Comparison of ENCODE assay signal across 8 cellular contexts in genomic region chr17:57995076-57995956, GRCh38. TPM values are rescaled to one million over a fixed set of nuclear protein-coding genes. Genes with fewer than 3 reads are reported as not detected.
DNase-seq lines count a peak whose midpoint lies in the region; ATAC-seq and TF ChIP-seq lines count a peak whose summit lies in the region.

No MANE protein-coding gene starts in this region.

- peaks cover 35% of the 10 kb centered on the region for H4K20me1 ChIP-seq in OCI-LY3 (ENCODE audit: insufficient read depth, low read length)
- no peaks in the 10 kb centered on the region for H4K20me1 ChIP-seq in fibroblast of lung (ENCODE audit: control insufficient read depth, extremely low read depth, insufficient read depth, low read length)

- H3K27me3 Mint-ChIP-seq in nephron progenitor cell (ENCODE audit: low read depth, poor library complexity), result no peaks in the 10 kb centered on the region

- intact Hi-C loops in tibial artery (cut with DNase I; ENCODE audit: low total_unique reads), result no loop called here

- no peaks in the 10 kb centered on the region for H3K9me3 Mint-ChIP-seq in nephron progenitor cell

- H3K36me3 ChIP-seq in OCI-LY3 (replicated peaks; ENCODE audit: low read depth, low read length) (peaks cover 35% of the 10 kb centered on the region), fibroblast of lung (ENCODE audit: control insufficient read depth, insufficient read depth, low read length) (peaks cover 2% of the 10 kb centered on the region), tibial artery (peaks cover under 1 to 14% (median 8%) of the 10 kb centered on the region in 3 donors)

- H3K4me3 Mint-ChIP-seq in nephron progenitor cell, result no peak overlapping the region

- peaks cover 12% of the 10 kb centered on the region for H3K36me3 Mint-ChIP-seq in nephron progenitor cell (ENCODE audit: low read depth)

- H3K4me3 ChIP-seq in OCI-LY3 (ENCODE audit: low read length) (no peak overlapping the region), fibroblast of lung (replicated peaks in 1 of 4; ENCODE audit: control extremely low read depth in 1 of 4, insufficient read depth in 1 of 4, low read depth in 3 of 4, low read length in 4 of 4) (no peak overlapping the region), tibial artery (no peak overlapping the region)

- H3K4me1 ChIP-seq in OCI-LY3 (ENCODE audit: low read length) (peaks cover 45% of the 10 kb centered on the region), fibroblast of lung (ENCODE audit: control insufficient read depth, extremely low read depth, insufficient read depth, low read length) (peaks cover 2% of the 10 kb centered on the region), tibial artery (peaks cover 0 to 18% (median 7%) of the 10 kb centered on the region in 4 donors)

- no peaks in the 10 kb centered on the region for H3K27me3 ChIP-seq in OCI-LY3 (ENCODE audit: low read depth, low read length)
- no peaks in the 10 kb centered on the region for H3K27me3 ChIP-seq in fibroblast of lung (ENCODE audit: control insufficient read depth, insufficient read depth, low read length)
- H3K27me3 ChIP-seq in tibial artery, result no peaks in the 10 kb centered on the region

- H3K79me2 ChIP-seq in OCI-LY3 (ENCODE audit: low read length) (peaks cover 3% of the 10 kb centered on the region), fibroblast of lung (ENCODE audit: control insufficient read depth, insufficient read depth, low read length) (peaks cover 7% of the 10 kb centered on the region)

- peak; percentile 75 for ATAC-seq in GM18868 (IDR thresholded peaks at IDR 0.05; ENCODE audit: unreplicated experiment)

- no peak overlapping the region for H3K9ac ChIP-seq in OCI-LY3 (ENCODE audit: low read length)
- no peak overlapping the region for H3K9ac ChIP-seq in fibroblast of lung (ENCODE audit: insufficient read depth, low read length)

- TF ChIP-seq CTCF in AG09319 (IDR thresholded peaks at IDR 0.05; ENCODE audit: low read depth, low read length) (peak; percentile 66), OCI-LY3 (IDR thresholded peaks at IDR 0.05; ENCODE audit: low read depth, low read length) (peak; percentile 66), fibroblast of lung (conservative IDR thresholded peaks at IDR 0.05 in 1 of 2, IDR thresholded peaks at IDR 0.05 in 1 of 2; ENCODE audit: low read depth in 1 of 2, low read length in 2 of 2) (peak; percentile 64 to 71), nephron progenitor cell (IDR thresholded peaks at IDR 0.05) (peak; percentile 65), tibial artery (IDR thresholded peaks at IDR 0.05) (peak; percentile 65 to 76)

- peak overlapping the region; percentile 50 for H3K4me2 ChIP-seq in OCI-LY3 (ENCODE audit: low read length)
- H3K4me2 ChIP-seq in fibroblast of lung (ENCODE audit: extremely low read depth, insufficient read depth, low read length), result no peak overlapping the region

- peak overlapping the region; percentile 20 for H3K27ac Mint-ChIP-seq in nephron progenitor cell

- DNase-seq in AG09319 (ENCODE audit: extremely low read depth, low read depth) (no peak), HuH-7.5 (ENCODE audit: low spot score) (peak; percentile 64), fibroblast of lung (ENCODE audit: low read depth in 2 of 2) (peak; percentile 69 to 84), nephron progenitor cell (peak; percentile 51), tibial artery (peak; percentile 60 to 87)
- DNase-seq in activated T-cell treated with anti-CD3 and anti-CD28 coated beads, Interleukin-2, amount 50 U/mL, for 48 hours, result peak; percentile 69 to 75

- H3K9me3 ChIP-seq in OCI-LY3 (ENCODE audit: insufficient read depth, low read length) (no peaks in the 10 kb centered on the region), fibroblast of lung (ENCODE audit: control insufficient read depth, insufficient read depth, low read depth, low read length) (no peaks in the 10 kb centered on the region), tibial artery (no peaks in the 10 kb centered on the region)

- H3K27ac ChIP-seq in OCI-LY3 (ENCODE audit: low read length) (peak overlapping the region; percentile 20; the same call in 1 of the 2 replicates), fibroblast of lung (ENCODE audit: insufficient read depth, low read length) (no peak overlapping the region), tibial artery (peak overlapping the region; percentile 61 to 66)

- no peak overlapping the region for H2AFZ ChIP-seq in OCI-LY3 (ENCODE audit: low read depth, low read length)
- H2AFZ ChIP-seq in fibroblast of lung (ENCODE audit: low read length), result no peak overlapping the region

- peaks cover 54% of the 10 kb centered on the region for H3K4me1 Mint-ChIP-seq in nephron progenitor cell

RNA-seq across cellular contexts. Expression of gene VEZF1, which starts 7.3 kb away (rescaled TPM):
- 37.0 and 51.2 TPM in 2 replicates for total RNA-seq in fibroblast of lung
- polyA plus RNA-seq in fibroblast of lung, result 43.9 and 44.3 TPM in 2 replicates
- 38.7 and 41.8 TPM in 2 replicates for polyA plus RNA-seq in fibroblast of lung (2012)
- 49.9 and 57.0 TPM in 2 replicates for polyA minus RNA-seq in fibroblast of lung (ENCODE audit: low replicate concordance)

RNA-seq across cellular contexts. Expression of gene SRSF1, which starts 11.7 kb away (rescaled TPM):
- total RNA-seq in fibroblast of lung, result 242 and 307 TPM in 2 replicates
- 191 and 218 TPM in 2 replicates for polyA plus RNA-seq in fibroblast of lung
- polyA plus RNA-seq in fibroblast of lung (2012), result 194 and 232 TPM in 2 replicates
- polyA minus RNA-seq in fibroblast of lung (ENCODE audit: low replicate concordance), result 161 and 172 TPM in 2 replicates

RNA-seq across cellular contexts. Expression of gene CUEDC1, which starts 40.1 kb away (rescaled TPM):
- 6.2 and 11.9 TPM in 2 replicates for total RNA-seq in fibroblast of lung
- 25.6 and 34.9 TPM in 2 replicates for polyA plus RNA-seq in fibroblast of lung
- polyA plus RNA-seq in fibroblast of lung (2012), result 26.6 and 35.9 TPM in 2 replicates
- 25.6 and 37.1 TPM in 2 replicates for polyA minus RNA-seq in fibroblast of lung (ENCODE audit: low replicate concordance)
